8 cellular contexts compared by ENCODE assay signal in the genomic region with DNA sequence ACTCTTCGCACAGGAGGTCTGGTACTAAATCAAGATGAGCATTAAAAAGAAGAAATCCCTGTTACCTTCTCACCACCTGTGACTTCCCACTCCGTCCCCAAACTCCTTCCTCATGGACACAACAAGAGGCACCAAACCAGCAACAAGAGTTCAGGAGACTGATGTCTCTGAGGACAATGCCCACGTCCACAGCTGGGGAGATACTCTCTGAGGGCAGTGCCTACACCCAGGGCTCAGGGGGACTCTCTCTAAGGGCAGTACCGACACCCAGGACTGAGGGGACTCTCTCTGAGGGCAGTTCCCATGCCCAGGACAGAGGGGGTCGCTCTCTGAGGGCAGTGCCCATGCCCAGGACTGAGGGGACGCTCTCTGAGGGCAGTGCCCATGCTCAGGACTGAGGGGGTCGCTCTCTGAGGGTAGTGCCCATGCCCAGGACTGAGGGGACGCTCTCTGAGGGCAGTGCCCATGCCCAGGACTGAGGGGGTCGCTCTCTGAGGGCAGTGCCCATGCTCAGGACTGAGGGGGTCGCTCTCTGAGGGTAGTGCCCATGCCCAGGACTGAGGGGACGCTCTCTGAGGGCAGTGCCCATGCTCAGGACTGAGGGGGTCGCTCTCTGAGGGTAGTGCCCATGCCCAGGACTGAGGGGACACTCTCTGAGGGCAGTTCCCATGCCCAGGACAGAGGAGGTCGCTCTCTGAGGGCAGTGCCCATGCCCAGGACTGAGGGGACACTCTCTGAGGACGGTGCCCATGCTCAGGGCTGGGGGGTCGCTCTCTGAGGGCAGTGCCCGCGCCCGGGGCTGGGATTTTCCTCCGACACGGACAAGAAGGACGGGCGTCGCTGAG. TPM values are rescaled to one million over a fixed set of nuclear protein-coding genes. Genes with fewer than 3 reads are reported as not detected.
A peak's percentile ranks its signal among the peaks of the same experiment; 100 is the strongest.
DNase-seq lines count a peak whose midpoint lies in the region; ATAC-seq, FAIRE-seq and TF ChIP-seq lines count a peak whose summit lies in the region.
"Not testable (repeated sequence)": the region's sequence is repeated elsewhere in the genome, so short reads cannot be mapped to it uniquely, and the experiment has no call there.

No MANE protein-coding gene starts in this region.

- CTCF ChIA-PET in CD8-positive, alpha-beta T cell (lab: Charles Lee), result interaction anchor here (0.6 to 2.0 kb wide), 3 partner anchors 8 to 273 kb away, joined by 3 to 10 read pairs (median 3); no protein-coding TSS in a partner anchor

- H3K27me3 Mint-ChIP-seq in CD8-positive, alpha-beta T cell (ENCODE audit: low read depth); T-helper 2 cell treated with Interferon-gamma antibody and Interleukin-4, amounts not matched to agents 5 μg/mL and 100 μg/mL, for 36 hours (ENCODE audit: low read depth): not testable (repeated sequence)

- H3K9me3 ChIP-seq in CD8-positive, alpha-beta T cell (ENCODE audit: low read length); esophagus squamous epithelium; right lobe of liver; pancreas: not testable (repeated sequence)
- peaks cover 0 to 11% (median 0%) of the 10 kb centered on the region in 4 donors for H3K9me3 ChIP-seq in tibial nerve

- H3K4me3 Mint-ChIP-seq in CD8-positive, alpha-beta T cell, result peak overlapping the region; percentile 89
- peak overlapping the region; percentile 97 for H3K4me3 Mint-ChIP-seq in T-helper 2 cell treated with Interferon-gamma antibody and Interleukin-4, amounts not matched to agents 5 μg/mL and 100 μg/mL, for 36 hours

- intact Hi-C loops in CD8-positive, alpha-beta T cell (cut with DNase I, micrococcal nuclease), result loop anchor here (1.0 to 10.0 kb wide), 5 partner anchors 115 to 1809 kb away; a partner anchor contains a TSS
- intact Hi-C loops in esophagus squamous epithelium (cut with DNase I), result loop anchor here (10.0 kb wide), 1 partner anchor 131 kb away; no protein-coding TSS in a partner anchor
- intact Hi-C loops in right lobe of liver (cut with DNase I); pancreas (cut with DNase I): not testable (repeated sequence)

- peaks cover 10% of the 10 kb centered on the region for H3K36me3 Mint-ChIP-seq in CD8-positive, alpha-beta T cell
- H3K36me3 Mint-ChIP-seq in T-helper 2 cell treated with Interferon-gamma antibody and Interleukin-4, amounts not matched to agents 5 μg/mL and 100 μg/mL, for 36 hours (ENCODE audit: low read depth), result peaks cover 51% of the 10 kb centered on the region

- FAIRE-seq in pancreas (lab: Jason Lieb, UNC), result not testable (repeated sequence)

- not testable (repeated sequence) for H3K4me1 ChIP-seq in CD8-positive, alpha-beta T cell (ENCODE audit: insufficient read depth, low read length); right lobe of liver; pancreas
- H3K4me1 ChIP-seq in esophagus squamous epithelium (peaks cover 5 to 31% (median 17%) of the 10 kb centered on the region in 3 donors), tibial nerve (peaks cover 0 to 28% (median 9%) of the 10 kb centered on the region in 4 donors)

- in situ Hi-C loops in astrocyte of the spinal cord (cut with HindIII; ENCODE audit: low sequenced_read_pairs), result not testable (repeated sequence)

- peak overlapping the region; percentile 68 for H3K4me3 ChIP-seq in CD8-positive, alpha-beta T cell (ENCODE audit: low read depth, low read length)
- H3K4me3 ChIP-seq in LNCaP clone FGC (ENCODE audit: low read depth, low read length) (peak overlapping the region; percentile 98), astrocyte of the spinal cord (ENCODE audit: low read depth, low read length) (peak overlapping the region; percentile 98), esophagus squamous epithelium (peak overlapping the region; percentile 62 to 99 (median 88)), right lobe of liver (peak overlapping the region; percentile 80 to 97 (median 93)), pancreas (peak overlapping the region; percentile 59 to 87 (median 78)), tibial nerve (peak overlapping the region; percentile 57 to 97 (median 88))

- peaks cover 15% of the 10 kb centered on the region for H3K4me1 Mint-ChIP-seq in CD8-positive, alpha-beta T cell (ENCODE audit: low read depth)
- peaks cover 47% of the 10 kb centered on the region for H3K4me1 Mint-ChIP-seq in T-helper 2 cell treated with Interferon-gamma antibody and Interleukin-4, amounts not matched to agents 5 μg/mL and 100 μg/mL, for 36 hours (ENCODE audit: low read depth)

- TF ChIP-seq POLR2A in esophagus squamous epithelium (IDR thresholded peaks at IDR 0.05); right lobe of liver (IDR thresholded peaks at IDR 0.05); tibial nerve (IDR thresholded peaks at IDR 0.05): not testable (repeated sequence)

- H3K27ac ChIP-seq in CD8-positive, alpha-beta T cell (ENCODE audit: low read depth, low read length), result peak overlapping the region; percentile 28
- H3K27ac ChIP-seq in esophagus squamous epithelium (peak overlapping the region; percentile 89 to 98 (median 96)), right lobe of liver (peak overlapping the region in 1 of 3 donors; percentile 43), pancreas (peak overlapping the region in 1 of 4 donors; percentile 90), tibial nerve (peak overlapping the region; percentile 68 to 96 (median 80))

- not testable (repeated sequence) for TF ChIP-seq EP300 in tibial nerve (IDR thresholded peaks at IDR 0.05)

- TF ChIP-seq CTCF in CD8-positive, alpha-beta T cell (IDR thresholded peaks at IDR 0.05); LNCaP clone FGC (IDR thresholded peaks at IDR 0.05; ENCODE audit: control insufficient read depth, extremely low read depth, insufficient read depth); astrocyte of the spinal cord (IDR thresholded peaks at IDR 0.05; ENCODE audit: low read depth, low read length); esophagus squamous epithelium (IDR thresholded peaks at IDR 0.05); right lobe of liver (IDR thresholded peaks at IDR 0.05); pancreas (IDR thresholded peaks at IDR 0.05); tibial nerve (IDR thresholded peaks at IDR 0.05): not testable (repeated sequence)

- H3K9me3 Mint-ChIP-seq in CD8-positive, alpha-beta T cell; T-helper 2 cell treated with Interferon-gamma antibody and Interleukin-4, amounts not matched to agents 5 μg/mL and 100 μg/mL, for 36 hours: not testable (repeated sequence)

- ATAC-seq in CD8-positive, alpha-beta T cell; right lobe of liver; pancreas: not testable (repeated sequence)

- H3K36me3 ChIP-seq in CD8-positive, alpha-beta T cell (ENCODE audit: insufficient read depth, low read length); esophagus squamous epithelium; right lobe of liver; pancreas; tibial nerve: not testable (repeated sequence)

- POLR2A ChIA-PET in CD8-positive, alpha-beta T cell (lab: Charles Lee), result interaction anchor here (0.6 to 1.8 kb wide), 8 partner anchors 119 to 272 kb away, joined by 3 to 6 read pairs (median 3); a partner anchor contains a TSS

- not testable (repeated sequence) for H3K27me3 ChIP-seq in CD8-positive, alpha-beta T cell (ENCODE audit: insufficient read depth, low read length); esophagus squamous epithelium; right lobe of liver; pancreas; tibial nerve

- 38 to 100% methylated on average over 1 to 2 of the region's 23 CpGs for WGBS in esophagus squamous epithelium, 2 donors
- 13% methylated on average over 12 of the region's 23 CpGs for WGBS in right lobe of liver (ENCODE audit: insufficient coverage, low coverage, low lambda C conversion rate, missing lambda C conversion rate)
- WGBS in pancreas, 2 donors, result 15 to 17% methylated on average over 16 to 23 of the region's 23 CpGs
- 26 to 27% methylated on average over 12 to 16 of the region's 23 CpGs for WGBS in tibial nerve, 2 donors

- peak overlapping the region; percentile 2 for H3K27ac Mint-ChIP-seq in CD8-positive, alpha-beta T cell
- H3K27ac Mint-ChIP-seq in T-helper 2 cell treated with Interferon-gamma antibody and Interleukin-4, amounts not matched to agents 5 μg/mL and 100 μg/mL, for 36 hours, result peak overlapping the region; percentile 93

- DNase-seq in CD8-positive, alpha-beta T cell; LNCaP clone FGC (ENCODE audit: low read depth); T-helper 2 cell treated with Interferon-gamma antibody and Interleukin-4, amounts not matched to agents 5 μg/mL and 100 μg/mL, for 36 hours (ENCODE audit: low spot score); astrocyte of the spinal cord (ENCODE audit: low read depth, low spot score); esophagus squamous epithelium (lab: John Stamatoyannopoulos, UW); right lobe of liver; pancreas; tibial nerve (ENCODE audit: low spot score in 2 of 2): not testable (repeated sequence)

RNA-seq across cellular contexts. Expression of a gene that starts 0.7 kb away (rescaled TPM):
- total RNA-seq in CD8-positive, alpha-beta T cell, result 1 to 10 TPM; 3.2 to 4.5 TPM
- total RNA-seq in esophagus squamous epithelium (10 to 100 TPM in 2 of 4 donors, 1 to 10 TPM in 2; 7.3 to 23.1 (median 13.7) TPM), right lobe of liver (1 to 10 TPM; 2.7 to 4.8 (median 4.2) TPM), pancreas (1 to 10 TPM; 1.9 to 4.0 (median 3.2) TPM), tibial nerve (10 to 100 TPM in 2 of 4 donors, 1 to 10 TPM in 2; 6.5 to 17.9 (median 11.0) TPM)
- 1 to 10 TPM; 1.4 to 1.9 TPM for polyA plus RNA-seq in pancreas
